18 cellular contexts compared by ENCODE assay signal in the genomic region with DNA sequence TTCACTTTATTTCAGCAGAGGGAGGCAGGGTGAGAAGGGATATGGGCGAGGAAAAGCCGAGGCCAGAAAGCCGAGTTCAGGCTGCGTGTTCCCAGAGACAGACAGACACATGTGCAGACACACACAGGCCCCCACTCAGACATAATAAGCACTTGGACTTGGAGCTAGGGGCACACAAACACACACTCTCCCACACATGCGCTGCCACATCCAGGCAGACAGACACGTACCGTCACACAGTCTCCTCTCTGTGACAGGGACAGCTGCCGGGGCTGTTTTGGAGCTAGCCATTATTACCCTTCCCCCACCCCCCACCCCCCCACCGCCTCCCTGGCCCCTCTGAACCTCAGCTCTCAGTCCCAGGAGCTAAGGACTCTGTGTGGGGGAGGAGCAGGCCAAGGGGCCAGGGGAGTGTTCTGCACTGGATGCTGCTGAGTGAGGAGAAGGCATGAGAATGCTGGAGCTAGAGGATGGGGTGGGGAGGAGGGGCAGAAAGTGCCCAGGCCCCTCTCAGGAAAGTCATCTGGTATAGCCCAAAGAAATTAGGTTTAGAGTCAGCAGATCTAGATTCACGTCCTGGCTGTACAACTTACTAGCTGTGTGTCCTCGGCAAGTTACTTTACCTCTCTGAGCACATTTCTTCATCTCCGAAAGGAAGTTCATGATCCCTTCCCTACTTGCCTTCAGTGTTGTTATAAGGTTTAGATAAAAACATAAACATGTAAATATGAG. TPM values are rescaled to one million over a fixed set of nuclear protein-coding genes. Genes with fewer than 3 reads are reported as not detected.
DNase-seq lines count a peak whose midpoint lies in the region; ATAC-seq and FAIRE-seq lines count a peak whose summit lies in the region.
"Had no signal": no experiment of that assay in that cellular context is flagged by ENCODE, and none has a peak within 500 bp of the region (broad histone marks: within the 10 kb centered on the region; RNA-seq: fewer than 3 reads in every experiment).

No MANE protein-coding gene starts in this region.

- peak; percentile 75 for FAIRE-seq in urothelium cell line (lab: Jason Lieb, UNC)
- FAIRE-seq: D721Med had no signal

- peaks cover 7% of the 10 kb centered on the region for H3K4me1 Mint-ChIP-seq in activated CD8-positive, alpha-beta memory T cell treated with anti-CD3 and anti-CD28 coated beads, Interleukin-2, amount 10 ng/mL, durations not matched to agents 7 days and 5 days
- H3K4me1 Mint-ChIP-seq in activated CD4-positive, alpha-beta memory T cell treated with anti-CD3 and anti-CD28 coated beads for 36 hours (ENCODE audit: low read depth) = peaks cover 2% of the 10 kb centered on the region

- POLR2A ChIA-PET in activated CD4-positive, alpha-beta memory T cell treated with anti-CD3 and anti-CD28 coated beads for 36 hours (lab: Charles Lee) = interaction anchor here (0.5 to 0.8 kb wide), 2 partner anchors 117 to 347 kb away, joined by 3 to 4 read pairs; no protein-coding TSS in a partner anchor

- H3K27ac Mint-ChIP-seq in activated CD8-positive, alpha-beta memory T cell treated with anti-CD3 and anti-CD28 coated beads, Interleukin-2, amount 10 ng/mL, durations not matched to agents 7 days and 5 days = no peak overlapping the region
- H3K27ac Mint-ChIP-seq in activated CD4-positive, alpha-beta memory T cell treated with anti-CD3 and anti-CD28 coated beads for 36 hours = no peak overlapping the region
- H3K27ac Mint-ChIP-seq: CD8-positive, alpha-beta memory T cell had no signal

- no peak for ATAC-seq in activated CD8-positive, alpha-beta memory T cell treated with anti-CD3 and anti-CD28 coated beads, Interleukin-2, amount 10 ng/mL, durations not matched to agents 7 days and 5 days

- CTCF ChIA-PET in activated CD8-positive, alpha-beta memory T cell treated with anti-CD3 and anti-CD28 coated beads, Interleukin-2, amount 10 ng/mL, durations not matched to agents 7 days and 5 days (lab: Charles Lee) = interaction anchor here (1.6 to 19.2 kb wide), 5 partner anchors 6 to 349 kb away, joined by 4 to 824 read pairs (median 5); a partner anchor contains a TSS
- CTCF ChIA-PET in activated CD4-positive, alpha-beta memory T cell treated with anti-CD3 and anti-CD28 coated beads for 36 hours (lab: Charles Lee) = interaction anchor here (0.7 to 19.9 kb wide), 6 partner anchors 9 to 164 kb away, joined by 3 to 1053 read pairs (median 3); a partner anchor contains a TSS

- H3K4me3 Mint-ChIP-seq in activated CD8-positive, alpha-beta memory T cell treated with anti-CD3 and anti-CD28 coated beads, Interleukin-2, amount 10 ng/mL, durations not matched to agents 7 days and 5 days = no peak overlapping the region
- no peak overlapping the region for H3K4me3 Mint-ChIP-seq in activated CD4-positive, alpha-beta memory T cell treated with anti-CD3 and anti-CD28 coated beads for 36 hours
- H3K4me3 Mint-ChIP-seq: CD8-positive, alpha-beta memory T cell had no signal

- H3K36me3 Mint-ChIP-seq in activated CD8-positive, alpha-beta memory T cell treated with anti-CD3 and anti-CD28 coated beads, Interleukin-2, amount 10 ng/mL, durations not matched to agents 7 days and 5 days = no peaks in the 10 kb centered on the region
- no peaks in the 10 kb centered on the region for H3K36me3 Mint-ChIP-seq in activated CD4-positive, alpha-beta memory T cell treated with anti-CD3 and anti-CD28 coated beads for 36 hours
- H3K36me3 Mint-ChIP-seq: CD8-positive, alpha-beta memory T cell had no signal

- H3K27me3 Mint-ChIP-seq in activated CD8-positive, alpha-beta memory T cell treated with anti-CD3 and anti-CD28 coated beads, Interleukin-2, amount 10 ng/mL, durations not matched to agents 7 days and 5 days = peaks cover 60% of the 10 kb centered on the region
- peaks cover 6% of the 10 kb centered on the region for H3K27me3 Mint-ChIP-seq in activated CD4-positive, alpha-beta memory T cell treated with anti-CD3 and anti-CD28 coated beads for 36 hours

- intact Hi-C loops in activated CD4-positive, alpha-beta memory T cell treated with anti-CD3 and anti-CD28 coated beads for 36 hours (cut with micrococcal nuclease) = loop anchor here (5.0 kb wide), 1 partner anchor 52 kb away; no protein-coding TSS in a partner anchor

- H3K9me3 Mint-ChIP-seq in activated CD8-positive, alpha-beta memory T cell treated with anti-CD3 and anti-CD28 coated beads, Interleukin-2, amount 10 ng/mL, durations not matched to agents 7 days and 5 days (ENCODE audit: low read depth) = no peaks in the 10 kb centered on the region
- H3K9me3 Mint-ChIP-seq in activated CD4-positive, alpha-beta memory T cell treated with anti-CD3 and anti-CD28 coated beads for 36 hours = no peaks in the 10 kb centered on the region
- H3K9me3 Mint-ChIP-seq: CD8-positive, alpha-beta memory T cell had no signal

- DNase-seq in activated CD8-positive, alpha-beta memory T cell treated with anti-CD3 and anti-CD28 coated beads, Interleukin-2, amount 10 ng/mL, durations not matched to agents 7 days and 5 days = peak; percentile 23
- no peak for DNase-seq in activated CD8-positive, alpha-beta memory T cell treated with anti-CD3 and anti-CD28 coated beads, Interleukin-2, amount 50 U/mL, for 4 hours
- DNase-seq in NCI-H82 treated with DMSO at 0.1 percent for 48 hours (lab: John Stamatoyannopoulos, UW; ENCODE audit: unreplicated experiment) (peak; percentile 20), myocyte (ENCODE audit: low read depth) (peak; percentile 45), urothelium cell line (ENCODE audit: low spot score) (no peak)
- DNase-seq in activated CD4-positive, alpha-beta memory T cell treated with anti-CD3 and anti-CD28 coated beads for 36 hours = no peak
- no peak for DNase-seq in central memory CD4-positive, alpha-beta T cell
- DNase-seq in stimulated activated CD8-positive, alpha-beta memory T cell treated with anti-CD3 and anti-CD28 coated beads, Interleukin-4, amount 100 ng/mL, for 48 hours = no peak
- DNase-seq: 8988T; CD8-positive, alpha-beta memory T cell; DMS79; MG63; NCI-H1092; NCI-H2081 treated with DMSO at 0.1 percent for 48 hours; NCI-H69; OCI-M1 had no signal

RNA-seq across cellular contexts. Expression of a gene that starts 6.3 kb away (rescaled TPM):
- total RNA-seq in activated CD8-positive, alpha-beta memory T cell treated with anti-CD3 and anti-CD28 coated beads, Interleukin-2, amount 10 ng/mL, durations not matched to agents 7 days and 5 days = not detected
- 11.6 and 18.1 TPM in 2 replicates for total RNA-seq in myocyte
- polyA plus RNA-seq in myocyte (2012) = 5.2 TPM
- 1 to 10 TPM; 1.1 to 1.4 TPM for total RNA-seq in activated CD4-positive, alpha-beta memory T cell treated with anti-CD3 and anti-CD28 coated beads for 36 hours
- total RNA-seq: CD8-positive, alpha-beta memory T cell; SK-MEL-5 had no signal
- polyA plus RNA-seq: CD8-positive, alpha-beta memory T cell had no signal

RNA-seq across cellular contexts. Expression of a gene that starts 8.9 kb away (rescaled TPM):
- total RNA-seq in activated CD8-positive, alpha-beta memory T cell treated with anti-CD3 and anti-CD28 coated beads, Interleukin-2, amount 10 ng/mL, durations not matched to agents 7 days and 5 days = not detected
- 5.0 and 5.6 TPM in 2 replicates for total RNA-seq in myocyte
- polyA plus RNA-seq in myocyte (2012) = 1.3 TPM
- total RNA-seq in activated CD4-positive, alpha-beta memory T cell treated with anti-CD3 and anti-CD28 coated beads for 36 hours = under 1 TPM; 0.21 to 0.56 TPM
- total RNA-seq: CD8-positive, alpha-beta memory T cell had no signal
- polyA plus RNA-seq: CD8-positive, alpha-beta memory T cell had no signal

RNA-seq across cellular contexts. Expression of a gene that starts 10.3 kb away (rescaled TPM):
- total RNA-seq in activated CD8-positive, alpha-beta memory T cell treated with anti-CD3 and anti-CD28 coated beads, Interleukin-2, amount 10 ng/mL, durations not matched to agents 7 days and 5 days = 10 to 100 TPM; 46.5 to 51.6 TPM
- total RNA-seq in myocyte = 62.8 and 63.6 TPM in 2 replicates
- 51.7 TPM for polyA plus RNA-seq in myocyte (2012)
- total RNA-seq in activated CD4-positive, alpha-beta memory T cell treated with anti-CD3 and anti-CD28 coated beads for 36 hours = 10 to 100 TPM; 42.2 to 44.0 TPM

Comparison
In these comparisons a context has a peak if more than half of its experiments do, and no peak if none do; other contexts are left out.
1. DNase-seq: peak in activated CD8-positive, alpha-beta memory T cell treated with anti-CD3 and anti-CD28 coated beads, Interleukin-2, amount 10 ng/mL, durations not matched to agents 7 days and 5 days (single experiment), NCI-H82 treated with DMSO at 0.1 percent for 48 hours (single experiment) and myocyte (single experiment); none in activated CD8-positive, alpha-beta memory T cell treated with anti-CD3 and anti-CD28 coated beads, Interleukin-2, amount 50 U/mL, for 4 hours (single experiment), urothelium cell line (single experiment), activated CD4-positive, alpha-beta memory T cell treated with anti-CD3 and anti-CD28 coated beads for 36 hours (single experiment), central memory CD4-positive, alpha-beta T cell (single experiment) and stimulated activated CD8-positive, alpha-beta memory T cell treated with anti-CD3 and anti-CD28 coated beads, Interleukin-4, amount 100 ng/mL, for 48 hours (single experiment).